ENCODE assay signal across 1 cellular context in the genomic region with DNA sequence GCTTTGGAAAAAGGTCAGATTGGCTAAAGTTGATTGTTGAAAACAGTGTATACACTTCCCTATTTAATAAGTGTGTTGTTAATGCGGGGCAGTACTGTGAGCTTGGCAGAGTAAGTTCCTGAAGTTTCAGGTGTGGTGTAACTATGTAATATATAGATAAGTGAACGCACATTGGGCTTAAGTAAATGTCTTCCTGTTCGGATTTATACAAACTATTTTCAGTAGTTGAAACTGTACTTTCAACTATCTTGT.
TF ChIP-seq lines count a peak whose summit lies in the region.

No MANE protein-coding gene starts in this region.

TF ChIP-seq in HepG2, 621 proteins besides CTCF, POLR2A, EP300 and RAD21:
- no peak for TF ChIP-seq AKAP8 (CRISPR knock-in tag; IDR thresholded peaks at IDR 0.05)
- no peak for TF ChIP-seq ATRX (CRISPR knock-in tag; IDR thresholded peaks at IDR 0.05; ENCODE audit: borderline replicate concordance)
- TF ChIP-seq ZNF567 (CRISPR knock-in tag; IDR thresholded peaks at IDR 0.05; ENCODE audit: borderline replicate concordance): no peak
- TF ChIP-seq, protein P1, sequence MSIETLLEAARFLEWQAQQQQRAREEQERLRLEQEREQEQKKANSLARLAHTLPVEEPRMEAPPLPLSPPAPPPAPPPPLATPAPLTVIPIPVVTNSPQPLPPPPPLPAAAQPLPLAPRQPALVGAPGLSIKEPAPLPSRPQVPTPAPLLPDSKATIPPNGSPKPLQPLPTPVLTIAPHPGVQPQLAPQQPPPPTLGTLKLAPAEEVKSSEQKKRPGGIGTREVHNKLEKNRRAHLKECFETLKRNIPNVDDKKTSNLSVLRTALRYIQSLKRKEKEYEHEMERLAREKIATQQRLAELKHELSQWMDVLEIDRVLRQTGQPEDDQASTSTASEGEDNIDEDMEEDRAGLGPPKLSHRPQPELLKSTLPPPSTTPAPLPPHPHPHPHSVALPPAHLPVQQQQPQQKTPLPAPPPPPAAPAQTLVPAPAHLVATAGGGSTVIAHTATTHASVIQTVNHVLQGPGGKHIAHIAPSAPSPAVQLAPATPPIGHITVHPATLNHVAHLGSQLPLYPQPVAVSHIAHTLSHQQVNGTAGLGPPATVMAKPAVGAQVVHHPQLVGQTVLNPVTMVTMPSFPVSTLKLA (IDR thresholded peaks at IDR 0.05): no peak
- TF ChIP-seq, protein P2, sequence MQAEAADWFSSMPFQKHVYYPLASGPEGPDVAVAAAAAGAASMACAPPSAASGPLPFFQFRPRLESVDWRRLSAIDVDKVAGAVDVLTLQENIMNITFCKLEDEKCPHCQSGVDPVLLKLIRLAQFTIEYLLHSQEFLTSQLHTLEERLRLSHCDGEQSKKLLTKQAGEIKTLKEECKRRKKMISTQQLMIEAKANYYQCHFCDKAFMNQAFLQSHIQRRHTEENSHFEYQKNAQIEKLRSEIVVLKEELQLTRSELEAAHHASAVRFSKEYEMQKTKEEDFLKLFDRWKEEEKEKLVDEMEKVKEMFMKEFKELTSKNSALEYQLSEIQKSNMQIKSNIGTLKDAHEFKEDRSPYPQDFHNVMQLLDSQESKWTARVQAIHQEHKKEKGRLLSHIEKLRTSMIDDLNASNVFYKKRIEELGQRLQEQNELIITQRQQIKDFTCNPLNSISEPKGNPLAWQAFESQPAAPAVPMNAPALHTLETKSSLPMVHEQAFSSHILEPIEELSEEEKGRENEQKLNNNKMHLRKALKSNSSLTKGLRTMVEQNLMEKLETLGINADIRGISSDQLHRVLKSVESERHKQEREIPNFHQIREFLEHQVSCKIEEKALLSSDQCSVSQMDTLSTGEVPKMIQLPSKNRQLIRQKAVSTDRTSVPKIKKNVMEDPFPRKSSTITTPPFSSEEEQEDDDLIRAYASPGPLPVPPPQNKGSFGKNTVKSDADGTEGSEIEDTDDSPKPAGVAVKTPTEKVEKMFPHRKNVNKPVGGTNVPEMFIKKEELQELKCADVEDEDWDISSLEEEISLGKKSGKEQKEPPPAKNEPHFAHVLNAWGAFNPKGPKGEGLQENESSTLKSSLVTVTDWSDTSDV (CRISPR knock-in tag; IDR thresholded peaks at IDR 0.05): no peak
- TF ChIP-seq DNMT3B (CRISPR knock-in tag; conservative IDR thresholded peaks at IDR 0.05): no peak
- no peak for TF ChIP-seq ZNF773 (CRISPR knock-in tag; IDR thresholded peaks at IDR 0.05; ENCODE audit: borderline replicate concordance)
- TF ChIP-seq ZNF367 (CRISPR knock-in tag; IDR thresholded peaks at IDR 0.05; ENCODE audit: borderline replicate concordance): no peak
- TF ChIP-seq PHB2 (IDR thresholded peaks at IDR 0.05; ENCODE audit: partially characterized antibody): no peak
- TF ChIP-seq ZSCAN22 (CRISPR knock-in tag; IDR thresholded peaks at IDR 0.05): no peak
- TF ChIP-seq KAT2B (IDR thresholded peaks at IDR 0.05; ENCODE audit: borderline replicate concordance, low read depth, low read length): no peak
- no peak for TF ChIP-seq SMARCC2 (IDR thresholded peaks at IDR 0.05)
